ENCODE assay signal across 22 cellular contexts in the genomic region with DNA sequence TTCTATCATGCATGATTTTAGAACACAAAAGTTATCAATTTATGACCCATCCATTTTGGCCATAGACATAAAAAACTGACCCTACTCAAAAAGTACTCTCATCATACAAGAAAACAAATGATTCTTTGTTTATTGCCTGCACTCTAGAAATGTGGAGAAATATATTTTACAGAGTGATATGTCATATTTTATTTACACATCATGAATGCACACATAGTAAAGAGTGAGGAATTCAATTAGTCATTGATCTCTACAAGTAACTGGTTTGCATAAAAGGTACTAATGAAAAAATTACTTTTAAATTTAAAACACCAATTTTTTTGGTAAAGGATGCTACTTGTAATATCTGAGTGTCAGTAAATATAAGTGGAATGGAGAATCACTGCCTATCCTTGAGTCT.
DNase-seq lines count a peak whose midpoint lies in the region; ATAC-seq, FAIRE-seq and TF ChIP-seq lines count a peak whose summit lies in the region.
"Had no signal": no experiment of that assay in that cellular context is flagged by ENCODE, and none has a peak within 500 bp of the region (broad histone marks: within the 10 kb centered on the region; RNA-seq: fewer than 3 reads in every experiment).

No MANE protein-coding gene starts in this region.

- H3K36me3 ChIP-seq in RWPE2 (ENCODE audit: low read depth): no peaks in the 10 kb centered on the region
- H3K36me3 ChIP-seq: BLaER1 treated with 17β-estradiol and CSF1 and Interleukin-3, amounts not matched to agents 10 nM and 100 nM had no signal

- 0 out of 3 replicates have a peak, but pooled peaks have one; percentile 29 for ATAC-seq in RWPE2 (ENCODE audit: low read depth)
- ATAC-seq in GM18907 (IDR thresholded peaks at IDR 0.05; ENCODE audit: unreplicated experiment): no peak
- ATAC-seq: A549; CD8-positive, alpha-beta T cell; GM12878 had no signal

- H3K4me3 ChIP-seq in RWPE2 (ENCODE audit: severe bottlenecking) (no peak overlapping the region), epithelial cell of esophagus (ENCODE audit: low read length) (no peak overlapping the region)
- H3K4me3 ChIP-seq: A549; BLaER1 treated with 17β-estradiol and CSF1 and Interleukin-3, amounts not matched to agents 10 nM and 100 nM; GM12878 had no signal

- no peaks in the 10 kb centered on the region for H3K27me3 ChIP-seq in RWPE2 (ENCODE audit: insufficient read depth, poor library complexity, severe bottlenecking)
- H3K27me3 ChIP-seq: BLaER1 treated with 17β-estradiol and CSF1 and Interleukin-3, amounts not matched to agents 10 nM and 100 nM had no signal

- H3K9me3 ChIP-seq in RWPE2 (ENCODE audit: severe bottlenecking): no peaks in the 10 kb centered on the region
- H3K9me3 ChIP-seq: A549; BLaER1 treated with 17β-estradiol and CSF1 and Interleukin-3, amounts not matched to agents 10 nM and 100 nM; Caco-2 had no signal

- FAIRE-seq in frontal cortex (lab: Jason Lieb, UNC): no peak
- FAIRE-seq: A549, D721Med, GM12878, GM12892, GM18507, GM19239 had no signal

- TF ChIP-seq CTCF in RWPE2 (IDR thresholded peaks at IDR 0.05; ENCODE audit: poor library complexity, severe bottlenecking) (no peak), epithelial cell of esophagus (IDR thresholded peaks at IDR 0.05; ENCODE audit: insufficient read depth, low read depth, low read length, missing control alignments) (no peak)

- DNase-seq in ELR (ENCODE audit: low read depth) (peak; percentile 2), RWPE2 (ENCODE audit: low spot score) (no peak), epithelial cell of esophagus (ENCODE audit: low read depth) (peak; percentile 32), medulla oblongata (ENCODE audit: extremely low spot score) (no peak), frontal cortex (ENCODE audit: low spot score in 2 of 2) (no peak)
- DNase-seq: AML-193; Caco-2; Calu3; CD4-positive, alpha-beta T cell; CD8-positive, alpha-beta T cell; DMS79 treated with DMSO at 0.1 percent for 48 hours; GDM1 had no signal

- peaks cover 8% of the 10 kb centered on the region for H3K4me1 ChIP-seq in RWPE2 (ENCODE audit: insufficient read depth, poor library complexity, severe bottlenecking)
- H3K4me1 ChIP-seq: A549; BLaER1 treated with 17β-estradiol and CSF1 and Interleukin-3, amounts not matched to agents 10 nM and 100 nM; Caco-2 had no signal

- H3K27ac ChIP-seq in RWPE2 (ENCODE audit: poor library complexity, severe bottlenecking): no peak overlapping the region
- H3K27ac ChIP-seq: 22Rv1; A549; BLaER1 treated with 17β-estradiol and CSF1 and Interleukin-3, amounts not matched to agents 10 nM and 100 nM; C4-2B had no signal

Comparison
In these comparisons a context has a peak if more than half of its experiments do, and no peak if none do; other contexts are left out.
1. DNase-seq: peak in ELR (single experiment) and epithelial cell of esophagus (single experiment); none in RWPE2 (single experiment), medulla oblongata (single experiment) and frontal cortex (0 of 2).